ENCODE assay signal across 8 cellular contexts in the genomic region with DNA sequence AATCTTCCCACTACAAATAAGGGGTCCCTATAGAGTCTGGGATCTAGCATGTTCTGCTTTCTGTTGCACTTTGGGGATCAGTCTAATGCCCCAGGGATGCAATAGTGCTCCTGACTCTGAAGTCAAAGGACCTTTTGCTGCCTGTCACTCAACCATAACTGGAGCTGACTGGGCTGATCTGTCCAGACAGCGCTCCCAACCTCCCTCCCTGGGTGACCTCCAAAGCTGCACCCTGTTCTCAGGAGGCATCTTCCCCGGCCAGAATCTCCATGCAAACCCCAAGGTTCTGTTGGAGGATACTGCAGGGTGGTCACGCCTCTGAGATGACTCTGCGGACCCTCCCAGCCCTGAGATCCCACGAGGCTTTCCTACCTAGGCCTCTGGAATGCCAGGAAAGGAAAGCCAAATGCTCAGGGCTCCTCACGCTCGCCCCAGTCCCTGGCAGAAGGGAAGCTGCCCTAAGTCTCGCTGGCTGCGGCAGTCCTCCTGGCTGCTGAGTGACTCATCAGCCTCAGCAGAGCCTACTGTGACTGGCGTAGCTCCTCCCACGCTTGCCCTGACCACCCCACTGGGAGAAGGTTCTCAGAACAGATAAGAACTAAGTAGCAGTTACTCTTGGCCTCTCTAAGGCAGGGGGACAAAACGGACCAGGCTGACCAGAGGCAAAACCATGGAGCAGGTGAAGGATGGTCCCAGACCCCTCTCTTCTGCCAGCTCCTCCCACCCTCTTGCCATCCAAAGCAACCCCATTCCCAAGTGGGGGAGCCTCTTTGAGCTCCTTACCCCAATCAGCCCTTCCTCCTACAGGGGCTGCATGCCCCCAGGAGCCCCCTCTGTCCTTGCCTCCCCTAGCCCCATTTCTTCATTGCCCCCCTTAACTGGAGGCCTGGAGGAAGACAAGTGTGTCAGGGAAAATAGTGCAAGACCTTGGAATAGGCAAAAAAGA.
DNase-seq lines count a peak whose midpoint lies in the region; ATAC-seq and TF ChIP-seq lines count a peak whose summit lies in the region.

No MANE protein-coding gene starts in this region.

- peaks cover 0 to 51% (median 0%) of the 10 kb centered on the region in 7 donors for H3K27me3 ChIP-seq in spleen (replicated peaks in 1 of 7)

- 36 to 52% (median 47%) methylated on average over 11 to 12 of the region's 12 CpGs for WGBS in spleen, 5 donors

- ATAC-seq in HG02763 (IDR thresholded peaks at IDR 0.05; ENCODE audit: unreplicated experiment): no peak

- no peak for TF ChIP-seq CTCF in spleen (IDR thresholded peaks at IDR 0.05 in 8 of 11, conservative IDR thresholded peaks at IDR 0.05 in 3 of 11)

- no peak overlapping the region for H3K4me3 ChIP-seq in spleen

- TF ChIP-seq POLR2A in spleen (IDR thresholded peaks at IDR 0.05): no peak

- no peak overlapping the region for H3K27ac ChIP-seq in spleen

- no peaks in the 10 kb centered on the region for H3K9me3 ChIP-seq in spleen

- DNase-seq in NCI-H2227 (lab: John Stamatoyannopoulos, UW; ENCODE audit: unreplicated experiment) (peak; percentile 5), NCI-H2227 treated with DMSO at 0.1 percent for 48 hours (lab: John Stamatoyannopoulos, UW) (no peak), RKO (ENCODE audit: low spot score) (peak; percentile 84), cardiac septum (ENCODE audit: low spot score) (peak; percentile 82), spleen (peak; percentile 82), DMS114 treated with DMSO at 0.1 percent for 48 hours (lab: John Stamatoyannopoulos, UW; ENCODE audit: unreplicated experiment) (no peak)
- peak; percentile 37 to 42 for DNase-seq in activated T-helper 1 cell treated with anti-CD3 and anti-CD28 coated beads, Interleukin-2, amount 50 U/mL, for 16 hours (ENCODE audit: low read depth in 1 of 2, low spot score in 1 of 2)

- intact Hi-C loops in cardiac septum (cut with DNase I) (loop anchor here (5.0 to 10.0 kb wide), 2 partner anchors 97 to 180 kb away; no protein-coding TSS in a partner anchor), spleen (cut with DNase I; ENCODE audit: low total_unique reads) (no loop called here)

- H3K4me1 ChIP-seq in spleen: peaks cover 0 to 38% (median 20%) of the 10 kb centered on the region in 6 donors

- H3K36me3 ChIP-seq in spleen: no peaks in the 10 kb centered on the region

Comparison
In these comparisons a context has a peak if more than half of its experiments do, and no peak if none do; other contexts are left out.
1. DNase-seq: peak in NCI-H2227 (single experiment), RKO (single experiment), activated T-helper 1 cell treated with anti-CD3 and anti-CD28 coated beads, Interleukin-2, amount 50 U/mL, for 16 hours (2 of 2), cardiac septum (single experiment) and spleen (single experiment); none in NCI-H2227 treated with DMSO at 0.1 percent for 48 hours (single experiment) and DMS114 treated with DMSO at 0.1 percent for 48 hours (single experiment).